Comparison of ENCODE assay signal across 8 cellular contexts in the genomic region with DNA sequence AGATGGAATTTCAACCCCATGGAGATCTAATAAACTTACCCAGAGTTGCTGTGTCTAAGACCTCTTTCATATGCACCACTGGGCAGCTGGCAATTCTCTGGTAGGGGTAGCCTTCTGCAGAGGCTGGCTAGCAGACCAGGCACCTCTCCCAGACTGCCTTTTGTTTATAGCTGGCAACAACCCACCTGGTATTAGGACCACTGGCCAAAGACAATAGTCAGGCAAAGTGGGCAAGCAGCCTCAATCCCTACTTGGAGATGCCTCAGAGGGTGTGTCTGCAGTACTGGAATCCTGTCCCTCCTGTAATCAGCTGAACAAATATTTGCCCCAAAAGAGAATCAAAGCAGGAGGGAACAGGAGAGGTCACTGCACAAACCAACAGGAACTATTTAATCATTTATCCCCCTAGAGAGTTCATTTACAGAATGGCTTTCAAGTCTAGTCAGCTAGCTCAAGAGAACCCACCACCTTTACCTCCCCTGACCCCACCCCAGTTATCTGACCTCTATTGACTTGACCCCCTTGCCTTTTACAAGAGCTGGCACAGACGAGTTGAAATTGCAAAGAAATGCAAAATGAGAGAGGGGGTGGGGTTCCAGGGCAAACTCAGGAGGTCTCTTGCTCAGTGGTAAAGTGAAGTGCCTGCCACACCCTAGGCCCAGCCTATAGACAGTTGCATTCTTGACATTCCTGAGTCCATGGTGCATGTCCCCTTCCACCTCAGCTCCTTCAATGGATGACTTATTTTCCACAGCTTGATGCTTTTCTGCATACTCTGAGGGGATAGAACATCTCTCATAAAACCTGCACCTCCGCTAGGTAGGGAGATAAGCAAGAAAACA. TPM values are rescaled to one million over a fixed set of nuclear protein-coding genes. Genes with fewer than 3 reads are reported as not detected.
DNase-seq lines count a peak whose midpoint lies in the region; ATAC-seq, FAIRE-seq and TF ChIP-seq lines count a peak whose summit lies in the region.

No MANE protein-coding gene starts in this region.

- ATAC-seq in activated T-cell treated with anti-CD3 and anti-CD28 coated beads, Interleukin-2, amount 50 U/mL, for 72 hours (replicated peaks in 1 of 2): no peak
- no peak for ATAC-seq in pancreas

- peak overlapping the region; percentile 97 to 98 (median 98) for H3K27ac ChIP-seq in pancreas

- no peak for FAIRE-seq in pancreas (lab: Jason Lieb, UNC)

- H3K27ac Mint-ChIP-seq in activated T-cell treated with anti-CD3 and anti-CD28 coated beads, Interleukin-2, amount 50 U/mL, for 72 hours: peak overlapping the region; percentile 83

- H3K4me1 Mint-ChIP-seq in activated T-cell treated with anti-CD3 and anti-CD28 coated beads, Interleukin-2, amount 50 U/mL, for 72 hours (ENCODE audit: low read depth): peaks cover 45% of the 10 kb centered on the region

- no peaks in the 10 kb centered on the region for H3K27me3 Mint-ChIP-seq in activated T-cell treated with anti-CD3 and anti-CD28 coated beads, Interleukin-2, amount 50 U/mL, for 72 hours (ENCODE audit: low read depth)

- TF ChIP-seq CTCF in fibroblast of the aortic adventitia (IDR thresholded peaks at IDR 0.05; ENCODE audit: insufficient read depth, low read length): no peak
- no peak for TF ChIP-seq CTCF in pancreas (IDR thresholded peaks at IDR 0.05)

- no peaks in the 10 kb centered on the region for H3K36me3 ChIP-seq in pancreas

- DNase-seq in activated T-cell treated with anti-CD3 and anti-CD28 coated beads, Interleukin-2, amount 50 U/mL, for 72 hours: no peak
- no peak for DNase-seq in activated T-cell treated with anti-CD3 and anti-CD28 coated beads for 4 hours
- DNase-seq in SW480 (ENCODE audit: low spot score): peak; percentile 96
- peak; percentile 59 for DNase-seq in fibroblast of the aortic adventitia (ENCODE audit: low read depth)
- DNase-seq in pancreas: no peak
- DNase-seq in NCI-H345 treated with DMSO at 0.1 percent for 48 hours (lab: John Stamatoyannopoulos, UW; ENCODE audit: unreplicated experiment): no peak
- no peak for DNase-seq in OCI-M2 (lab: John Stamatoyannopoulos, UW; ENCODE audit: unreplicated experiment)
- DNase-seq in activated effector memory CD4-positive, alpha-beta T cell treated with Interleukin-2 at 50 U/mL for 16 hours: no peak

- H3K4me3 Mint-ChIP-seq in activated T-cell treated with anti-CD3 and anti-CD28 coated beads, Interleukin-2, amount 50 U/mL, for 72 hours: peak overlapping the region; percentile 95 to 96

- H3K27me3 ChIP-seq in pancreas: no peaks in the 10 kb centered on the region

- H3K4me1 ChIP-seq in pancreas: peaks cover 8 to 38% (median 36%) of the 10 kb centered on the region in 3 donors

- intact Hi-C loops in pancreas (cut with DNase I): loop anchor here in 1 of 3 donors (5.0 kb wide), 1 partner anchor 53 kb away; no protein-coding TSS in a partner anchor

- H3K9me3 ChIP-seq in pancreas: no peaks in the 10 kb centered on the region

- H3K36me3 Mint-ChIP-seq in activated T-cell treated with anti-CD3 and anti-CD28 coated beads, Interleukin-2, amount 50 U/mL, for 72 hours (ENCODE audit: insufficient read depth in 2 of 2): peaks cover 39 to 57% of the 10 kb centered on the region in 2 donors

- peaks cover 0 to 2% of the 10 kb centered on the region in 2 donors for H3K9me3 Mint-ChIP-seq in activated T-cell treated with anti-CD3 and anti-CD28 coated beads, Interleukin-2, amount 50 U/mL, for 72 hours

- 19 to 29% methylated on average over 2 of the region's 2 CpGs for WGBS in pancreas, 2 donors

- H3K4me3 ChIP-seq in fibroblast of the aortic adventitia (ENCODE audit: low read depth, low read length) (peak overlapping the region; percentile 72), pancreas (peak overlapping the region; percentile 89 to 96 (median 94))

RNA-seq across cellular contexts. Expression of gene BCL2L1, which starts 2.8 kb away (rescaled TPM):
- total RNA-seq in activated T-cell treated with anti-CD3 and anti-CD28 coated beads, Interleukin-2, amount 50 U/mL, for 72 hours: 100 to 1,000 TPM; 120 to 152 TPM
- total RNA-seq in fibroblast of the aortic adventitia (ENCODE audit: low replicate concordance): 59.9 and 101 TPM in 2 replicates
- total RNA-seq in pancreas: 10 to 100 TPM; 27.3 to 59.8 (median 40.0) TPM
- polyA plus RNA-seq in pancreas: 10 to 100 TPM; 40.8 to 55.5 TPM

RNA-seq across cellular contexts. Expression of gene TPX2, which starts 19.2 kb away (rescaled TPM):
- 100 to 1,000 TPM; 114 to 132 TPM for total RNA-seq in activated T-cell treated with anti-CD3 and anti-CD28 coated beads, Interleukin-2, amount 50 U/mL, for 72 hours
- total RNA-seq in fibroblast of the aortic adventitia (ENCODE audit: low replicate concordance) (6.2 and 91.1 TPM in 2 replicates), pancreas (1 to 10 TPM in 1 of 6 donors, under 1 TPM in 4, not detected in 1; 0.20 to 1.5 (median 0.79) TPM)
- under 1 TPM; 0.04 to 0.12 TPM for polyA plus RNA-seq in pancreas

Comparison
In these comparisons a context has a peak if more than half of its experiments do, and no peak if none do; other contexts are left out.
1. DNase-seq: peak in SW480 (single experiment) and fibroblast of the aortic adventitia (single experiment); none in activated T-cell treated with anti-CD3 and anti-CD28 coated beads, Interleukin-2, amount 50 U/mL, for 72 hours (0 of 2), activated T-cell treated with anti-CD3 and anti-CD28 coated beads for 4 hours (single experiment), pancreas (0 of 6), NCI-H345 treated with DMSO at 0.1 percent for 48 hours (single experiment), OCI-M2 (single experiment) and activated effector memory CD4-positive, alpha-beta T cell treated with Interleukin-2 at 50 U/mL for 16 hours (single experiment).